In genomic region chr16:88737298-88738166, GRCh38 we compare ENCODE assay signal across 8 cellular contexts. TPM values are rescaled to one million over a fixed set of nuclear protein-coding genes. Genes with fewer than 3 reads are reported as not detected.
DNase-seq lines count a peak whose midpoint lies in the region; ATAC-seq and TF ChIP-seq lines count a peak whose summit lies in the region.

No MANE protein-coding gene starts in this region.

- H3K9me3 Mint-ChIP-seq in activated T-cell treated with anti-CD3 and anti-CD28 coated beads, Interleukin-2, amount 50 U/mL, for 72 hours, result no peaks in the 10 kb centered on the region

- H3K9me3 ChIP-seq in Panc1 (ENCODE audit: control insufficient read depth, insufficient read depth, low read depth, low read length), result no peaks in the 10 kb centered on the region
- peaks cover 1% of the 10 kb centered on the region for H3K9me3 ChIP-seq in thymus (ENCODE audit: control insufficient read depth)

- TSS peak; percentile 41 for BruUV-seq in Panc1 (replicated peaks; lab: Mats Ljungman, UMichigan)

- peak; percentile 94 for TF ChIP-seq CTCF in HFF-Myc (IDR thresholded peaks at IDR 0.05; ENCODE audit: low read depth, low read length, missing control alignments)
- TF ChIP-seq CTCF in Panc1 (IDR thresholded peaks at IDR 0.05), result peak; percentile 93
- TF ChIP-seq CTCF in omental fat pad (IDR thresholded peaks at IDR 0.05), result peak in 1 of 3 donors; percentile 96

- H3K4me3 ChIP-seq in HFF-Myc (replicated peaks; ENCODE audit: low read depth, low read length), result no peak overlapping the region
- no peak overlapping the region for H3K4me3 ChIP-seq in Panc1 (ENCODE audit: low read depth in 2 of 2, low read length in 2 of 2)
- H3K4me3 ChIP-seq in thymus (ENCODE audit: low read length), result no peak overlapping the region

- H3K27ac ChIP-seq in Panc1 (ENCODE audit: low read length) (no peak overlapping the region), thymus (ENCODE audit: low read depth) (peak overlapping the region; percentile 8)

- intact Hi-C loops in Panc1 (cut with micrococcal nuclease; ENCODE audit: unreplicated experiment), result loop anchor here (10.0 kb wide), 1 partner anchor 47 kb away; the partner anchor contains the start of gene PIEZO1

- 46% methylated on average over 54 of the region's 54 CpGs for WGBS in thymus

- in situ Hi-C loops in Panc1 (cut with HindIII; ENCODE audit: low pct_unique_long_range_greater_than_20kb, low sequenced_read_pairs), result no loop called here

- POLR2A ChIA-PET in Panc1 (lab: Charles Lee), result no interaction called here

- no peaks in the 10 kb centered on the region for H3K4me1 Mint-ChIP-seq in activated T-cell treated with anti-CD3 and anti-CD28 coated beads, Interleukin-2, amount 50 U/mL, for 72 hours (ENCODE audit: low read depth)

- ATAC-seq in Panc1 (peak; percentile 82), omental fat pad (ENCODE audit: low FRiP score) (peak; percentile 81)
- peak; percentile 88 to 95 for ATAC-seq in activated T-cell treated with anti-CD3 and anti-CD28 coated beads, Interleukin-2, amount 50 U/mL, for 72 hours (replicated peaks in 1 of 2)

- H3K4me3 Mint-ChIP-seq in activated T-cell treated with anti-CD3 and anti-CD28 coated beads, Interleukin-2, amount 50 U/mL, for 72 hours, result no peak overlapping the region

- CTCF ChIA-PET in Panc1 (lab: Charles Lee), result interaction anchor here (0.5 to 1.6 kb wide), 11 partner anchors 14 to 83 kb away, joined by 3 to 8 read pairs (median 5); no protein-coding TSS in a partner anchor

- H3K27me3 Mint-ChIP-seq in activated T-cell treated with anti-CD3 and anti-CD28 coated beads, Interleukin-2, amount 50 U/mL, for 72 hours (ENCODE audit: low read depth), result no peaks in the 10 kb centered on the region

- no peak overlapping the region for H3K27ac Mint-ChIP-seq in activated T-cell treated with anti-CD3 and anti-CD28 coated beads, Interleukin-2, amount 50 U/mL, for 72 hours

- H3K4me1 ChIP-seq in Panc1 (ENCODE audit: control insufficient read depth, insufficient read depth, low read length) (no peaks in the 10 kb centered on the region), thymus (ENCODE audit: control insufficient read depth, insufficient read depth, low read length) (peaks cover 7% of the 10 kb centered on the region)

- H3K27me3 ChIP-seq in Panc1 (ENCODE audit: control insufficient read depth, insufficient read depth, low read length) (no peaks in the 10 kb centered on the region), thymus (ENCODE audit: control insufficient read depth, insufficient read depth) (no peaks in the 10 kb centered on the region)

- no peaks in the 10 kb centered on the region for H3K36me3 Mint-ChIP-seq in activated T-cell treated with anti-CD3 and anti-CD28 coated beads, Interleukin-2, amount 50 U/mL, for 72 hours (ENCODE audit: insufficient read depth in 2 of 2)

- DNase-seq in EH (ENCODE audit: low read depth) (peak; percentile 72), HFF-Myc (ENCODE audit: extremely low read depth, low read depth) (peak; percentile 48), Panc1 (ENCODE audit: low read depth, low spot score) (no peak), fibroblast of peridontal ligament (ENCODE audit: extremely low read depth) (peak; percentile 68), omental fat pad (ENCODE audit: low spot score) (peak; percentile 39), NCI-H128 (lab: John Stamatoyannopoulos, UW; ENCODE audit: unreplicated experiment) (no peak)
- peak; percentile 71 to 83 for DNase-seq in activated T-cell treated with anti-CD3 and anti-CD28 coated beads, Interleukin-2, amount 50 U/mL, for 72 hours

- H3K36me3 ChIP-seq in Panc1 (ENCODE audit: control insufficient read depth, insufficient read depth, low read length) (no peaks in the 10 kb centered on the region; the same call in 1 of the 2 replicates), thymus (ENCODE audit: control insufficient read depth, insufficient read depth) (peaks cover 64% of the 10 kb centered on the region)

RNA-seq across cellular contexts. Expression of gene CTU2, which starts 31.2 kb away (rescaled TPM):
- 24.8 TPM for total RNA-seq in Panc1 (2021; ENCODE audit: unreplicated experiment)
- polyA plus RNA-seq in Panc1 (2012; ENCODE audit: insufficient read length), result 31.7 TPM
- total RNA-seq in activated T-cell treated with anti-CD3 and anti-CD28 coated beads, Interleukin-2, amount 50 U/mL, for 72 hours, result 10 to 100 TPM; 25.9 to 34.9 TPM
- total RNA-seq in omental fat pad, result 10 to 100 TPM in 2 of 4 donors, 1 to 10 TPM in 2; 6.8 to 23.7 (median 10.2) TPM
- 18.6 TPM for polyA plus RNA-seq in thymus

RNA-seq across cellular contexts. Expression of gene RNF166, which starts 31.3 kb away (rescaled TPM):
- 19.8 TPM for total RNA-seq in Panc1 (2021; ENCODE audit: unreplicated experiment)
- 23.4 TPM for polyA plus RNA-seq in Panc1 (2012; ENCODE audit: insufficient read length)
- total RNA-seq in activated T-cell treated with anti-CD3 and anti-CD28 coated beads, Interleukin-2, amount 50 U/mL, for 72 hours, result 10 to 100 TPM; 58.6 to 64.5 TPM
- 10 to 100 TPM; 13.5 to 36.4 (median 20.2) TPM for total RNA-seq in omental fat pad
- polyA plus RNA-seq in thymus, result 144 TPM

RNA-seq across cellular contexts. Expression of gene PIEZO1, which starts 47.5 kb away (rescaled TPM):
- 175 TPM for total RNA-seq in Panc1 (2021; ENCODE audit: unreplicated experiment)
- polyA plus RNA-seq in Panc1 (2012; ENCODE audit: insufficient read length), result 228 TPM
- total RNA-seq in activated T-cell treated with anti-CD3 and anti-CD28 coated beads, Interleukin-2, amount 50 U/mL, for 72 hours, result 100 to 1,000 TPM in 1 of 2 donors, 10 to 100 TPM in 1; 94.1 to 141 TPM
- 100 to 1,000 TPM; 151 to 315 (median 249) TPM for total RNA-seq in omental fat pad
- 115 TPM for polyA plus RNA-seq in thymus

RNA-seq across cellular contexts. Expression of gene SNAI3, which starts 51.2 kb away (rescaled TPM):
- total RNA-seq in Panc1 (2021; ENCODE audit: unreplicated experiment) (not detected), omental fat pad (1 to 10 TPM in 2 of 4 donors, under 1 TPM in 2; 0.37 to 2.3 (median 0.99) TPM)
- 0.40 TPM for polyA plus RNA-seq in Panc1 (2012; ENCODE audit: insufficient read length)
- total RNA-seq in activated T-cell treated with anti-CD3 and anti-CD28 coated beads, Interleukin-2, amount 50 U/mL, for 72 hours, result 10 to 100 TPM in 1 of 2 donors, 1 to 10 TPM in 1; 8.4 to 10.5 TPM
- 2.9 TPM for polyA plus RNA-seq in thymus

Comparison
In these comparisons a context has a peak if more than half of its experiments do, and no peak if none do; other contexts are left out.
1. DNase-seq: peak in EH (single experiment), HFF-Myc (single experiment), activated T-cell treated with anti-CD3 and anti-CD28 coated beads, Interleukin-2, amount 50 U/mL, for 72 hours (2 of 2), fibroblast of peridontal ligament (single experiment) and omental fat pad (single experiment); none in Panc1 (single experiment) and NCI-H128 (single experiment).
2. Peak in every context shown above with its lines, with median percentiles within 50 percentile points of each other: ATAC-seq.